1 cellular context compared by ENCODE assay signal in the genomic region with DNA sequence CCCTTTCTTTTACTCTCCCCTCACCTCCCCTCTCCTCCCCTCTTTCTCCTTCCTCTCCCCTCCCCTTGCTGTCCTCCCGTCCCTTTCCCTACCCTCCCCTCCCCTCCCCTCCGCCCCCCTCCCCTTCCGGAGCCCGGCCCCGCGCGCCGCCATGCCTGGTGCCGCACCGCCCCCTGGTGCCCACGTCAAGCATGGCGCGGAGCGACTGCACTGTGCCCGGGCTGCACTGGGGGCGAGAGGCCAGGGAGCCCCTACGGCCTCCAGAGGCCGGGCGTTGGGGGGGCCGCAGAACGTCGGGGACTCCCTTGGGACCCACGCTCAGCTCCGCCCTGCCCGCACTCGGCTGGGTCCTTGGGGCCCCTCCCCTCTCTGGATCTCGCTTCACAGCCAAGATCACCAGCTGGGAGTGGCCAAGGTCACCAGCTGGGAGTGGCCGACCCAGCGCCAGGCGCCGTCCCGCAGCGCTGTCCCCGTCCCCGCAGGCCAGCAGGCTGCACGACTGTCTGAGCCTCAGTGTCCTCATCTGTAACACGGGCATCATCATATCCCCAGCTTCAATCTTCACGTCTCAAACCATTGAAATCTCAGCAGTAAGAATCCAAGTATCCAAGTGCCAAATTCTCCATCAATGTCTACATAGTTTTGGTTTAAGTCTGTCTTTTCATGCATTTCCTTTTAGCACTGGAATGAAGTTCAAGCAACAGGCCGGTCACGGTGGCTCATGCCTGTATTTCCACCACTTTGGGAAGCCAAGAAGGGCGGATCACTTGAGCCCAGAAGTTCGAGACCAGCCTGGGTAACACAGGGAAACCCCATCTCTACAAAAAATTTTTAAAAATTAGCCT.
TF ChIP-seq lines count a peak whose summit lies in the region.

No MANE protein-coding gene starts in this region.

TF ChIP-seq in HepG2, 621 proteins besides CTCF, POLR2A, EP300 and RAD21 (continued from another document and continues in another):
- 0 out of 2 replicates have a peak, but pooled peaks have one; percentile 27 for TF ChIP-seq ZBTB26 (CRISPR knock-in tag; IDR thresholded peaks at IDR 0.05; ENCODE audit: borderline replicate concordance)
- 0 out of 2 replicates have a peak, but pooled peaks have one; percentile 10 for TF ChIP-seq CBX5 (CRISPR knock-in tag; IDR thresholded peaks at IDR 0.05; ENCODE audit: borderline replicate concordance)
- TF ChIP-seq MAZ (IDR thresholded peaks at IDR 0.05; ENCODE audit: borderline replicate concordance, low read depth, low read length): no peak
- TF ChIP-seq MAZ (CRISPR knock-in tag; IDR thresholded peaks at IDR 0.05; ENCODE audit: low read depth): peak; percentile 74
- TF ChIP-seq TAF1 (CRISPR knock-in tag; IDR thresholded peaks at IDR 0.05): peak; percentile 28; the same call in 1 of the 2 replicates
- TF ChIP-seq, protein P1, sequence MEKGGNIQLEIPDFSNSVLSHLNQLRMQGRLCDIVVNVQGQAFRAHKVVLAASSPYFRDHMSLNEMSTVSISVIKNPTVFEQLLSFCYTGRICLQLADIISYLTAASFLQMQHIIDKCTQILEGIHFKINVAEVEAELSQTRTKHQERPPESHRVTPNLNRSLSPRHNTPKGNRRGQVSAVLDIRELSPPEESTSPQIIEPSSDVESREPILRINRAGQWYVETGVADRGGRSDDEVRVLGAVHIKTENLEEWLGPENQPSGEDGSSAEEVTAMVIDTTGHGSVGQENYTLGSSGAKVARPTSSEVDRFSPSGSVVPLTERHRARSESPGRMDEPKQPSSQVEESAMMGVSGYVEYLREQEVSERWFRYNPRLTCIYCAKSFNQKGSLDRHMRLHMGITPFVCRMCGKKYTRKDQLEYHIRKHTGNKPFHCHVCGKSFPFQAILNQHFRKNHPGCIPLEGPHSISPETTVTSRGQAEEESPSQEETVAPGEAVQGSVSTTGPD (CRISPR knock-in tag; IDR thresholded peaks at IDR 0.05): no peak
- TF ChIP-seq ZNF235 (CRISPR knock-in tag; IDR thresholded peaks at IDR 0.05; ENCODE audit: borderline replicate concordance): no peak
- TF ChIP-seq KDM2A (CRISPR knock-in tag; IDR thresholded peaks at IDR 0.05; ENCODE audit: borderline replicate concordance, low read depth): peak; percentile 43; the same call in 1 of the 2 replicates
- peak; percentile 54; the same call in 1 of the 2 replicates for TF ChIP-seq ZNF800 (CRISPR knock-in tag; IDR thresholded peaks at IDR 0.05)
- peak; percentile 55; the same call in 1 of the 2 replicates for TF ChIP-seq ZFP91 (CRISPR knock-in tag; IDR thresholded peaks at IDR 0.05; ENCODE audit: borderline replicate concordance)
- no peak for TF ChIP-seq JDP2 (CRISPR knock-in tag; IDR thresholded peaks at IDR 0.05; ENCODE audit: borderline replicate concordance)
- TF ChIP-seq NONO (IDR thresholded peaks at IDR 0.05): no peak
- TF ChIP-seq NONO (CRISPR knock-in tag; conservative IDR thresholded peaks at IDR 0.05): 0 out of 2 replicates have a peak, but pooled peaks have one; percentile 16
- TF ChIP-seq SRY (CRISPR knock-in tag; IDR thresholded peaks at IDR 0.05): no peak
- TF ChIP-seq, protein P2, sequence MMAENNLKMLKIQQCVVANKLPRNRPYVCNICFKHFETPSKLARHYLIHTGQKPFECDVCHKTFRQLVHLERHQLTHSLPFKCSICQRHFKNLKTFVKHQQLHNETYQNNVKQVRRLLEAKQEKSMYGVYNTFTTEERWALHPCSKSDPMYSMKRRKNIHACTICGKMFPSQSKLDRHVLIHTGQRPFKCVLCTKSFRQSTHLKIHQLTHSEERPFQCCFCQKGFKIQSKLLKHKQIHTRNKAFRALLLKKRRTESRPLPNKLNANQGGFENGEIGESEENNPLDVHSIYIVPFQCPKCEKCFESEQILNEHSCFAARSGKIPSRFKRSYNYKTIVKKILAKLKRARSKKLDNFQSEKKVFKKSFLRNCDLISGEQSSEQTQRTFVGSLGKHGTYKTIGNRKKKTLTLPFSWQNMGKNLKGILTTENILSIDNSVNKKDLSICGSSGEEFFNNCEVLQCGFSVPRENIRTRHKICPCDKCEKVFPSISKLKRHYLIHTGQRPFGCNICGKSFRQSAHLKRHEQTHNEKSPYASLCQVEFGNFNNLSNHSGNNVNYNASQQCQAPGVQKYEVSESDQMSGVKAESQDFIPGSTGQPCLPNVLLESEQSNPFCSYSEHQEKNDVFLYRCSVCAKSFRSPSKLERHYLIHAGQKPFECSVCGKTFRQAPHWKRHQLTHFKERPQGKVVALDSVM (CRISPR knock-in tag; IDR thresholded peaks at IDR 0.05): peak; percentile 75; the same call in 1 of the 2 replicates
- TF ChIP-seq STAG1 (CRISPR knock-in tag; IDR thresholded peaks at IDR 0.05): peak; percentile 59
- peak in 1 of 2 experiments; percentile 49; a peak in 2 of 4 replicates for TF ChIP-seq HMGXB4 (CRISPR knock-in tag; IDR thresholded peaks at IDR 0.05; ENCODE audit: borderline replicate concordance in 1 of 2, low read depth in 1 of 2)
- TF ChIP-seq HDAC1 (CRISPR knock-in tag; IDR thresholded peaks at IDR 0.05): peak; percentile 48; the same call in 1 of the 2 replicates
- peak; percentile 44 for TF ChIP-seq ZNF687 (CRISPR knock-in tag; IDR thresholded peaks at IDR 0.05)
- peak; percentile 77 for TF ChIP-seq YY1 (IDR thresholded peaks at IDR 0.05; ENCODE audit: insufficient read depth, insufficient replicate concordance, low read depth, low read length)
- TF ChIP-seq BCL6 (CRISPR knock-in tag; IDR thresholded peaks at IDR 0.05): peak; percentile 22; the same call in 1 of the 2 replicates
- 0 out of 2 replicates have a peak, but pooled peaks have one; percentile 33 for TF ChIP-seq PHF8 (CRISPR knock-in tag; IDR thresholded peaks at IDR 0.05)
- no peak for TF ChIP-seq ZEB1 (IDR thresholded peaks at IDR 0.05; ENCODE audit: insufficient replicate concordance, low read depth)
- peak; percentile 76 for TF ChIP-seq ZSCAN25 (CRISPR knock-in tag; IDR thresholded peaks at IDR 0.05)
- 0 out of 2 replicates have a peak, but pooled peaks have one; percentile 23 for TF ChIP-seq ARID5B (CRISPR knock-in tag; IDR thresholded peaks at IDR 0.05)
- TF ChIP-seq HNRNPK (IDR thresholded peaks at IDR 0.05; ENCODE audit: low read depth, low read length, poor library complexity, severe bottlenecking): peak; percentile 8
- TF ChIP-seq, protein P3, sequence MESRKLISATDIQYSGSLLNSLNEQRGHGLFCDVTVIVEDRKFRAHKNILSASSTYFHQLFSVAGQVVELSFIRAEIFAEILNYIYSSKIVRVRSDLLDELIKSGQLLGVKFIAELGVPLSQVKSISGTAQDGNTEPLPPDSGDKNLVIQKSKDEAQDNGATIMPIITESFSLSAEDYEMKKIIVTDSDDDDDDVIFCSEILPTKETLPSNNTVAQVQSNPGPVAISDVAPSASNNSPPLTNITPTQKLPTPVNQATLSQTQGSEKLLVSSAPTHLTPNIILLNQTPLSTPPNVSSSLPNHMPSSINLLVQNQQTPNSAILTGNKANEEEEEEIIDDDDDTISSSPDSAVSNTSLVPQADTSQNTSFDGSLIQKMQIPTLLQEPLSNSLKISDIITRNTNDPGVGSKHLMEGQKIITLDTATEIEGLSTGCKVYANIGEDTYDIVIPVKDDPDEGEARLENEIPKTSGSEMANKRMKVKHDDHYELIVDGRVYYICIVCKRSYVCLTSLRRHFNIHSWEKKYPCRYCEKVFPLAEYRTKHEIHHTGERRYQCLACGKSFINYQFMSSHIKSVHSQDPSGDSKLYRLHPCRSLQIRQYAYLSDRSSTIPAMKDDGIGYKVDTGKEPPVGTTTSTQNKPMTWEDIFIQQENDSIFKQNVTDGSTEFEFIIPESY (CRISPR knock-in tag; IDR thresholded peaks at IDR 0.05): no peak
